Comparison of ENCODE assay signal across 16 cellular contexts in the genomic region with DNA sequence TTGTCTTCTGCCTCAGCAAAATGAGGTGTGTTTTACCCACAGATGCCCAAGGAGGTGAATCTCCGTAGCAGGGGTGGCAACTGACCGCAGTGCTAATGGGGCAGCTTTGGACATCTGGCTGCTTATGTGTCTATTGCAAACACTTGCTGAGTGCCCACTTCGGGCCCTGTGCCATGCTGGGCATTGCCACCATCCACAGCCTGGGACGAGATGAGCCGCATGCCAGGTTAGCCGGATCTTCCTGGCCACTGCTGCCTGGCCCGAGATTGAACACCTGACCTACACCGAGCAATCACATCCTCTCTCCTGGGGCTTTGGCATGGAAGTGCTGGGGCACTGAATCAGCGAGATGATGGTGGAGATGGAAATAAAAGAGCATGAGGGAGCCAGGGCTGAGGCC.
"Had no signal": no experiment of that assay in that cellular context is flagged by ENCODE, and none has a peak within 500 bp of the region (broad histone marks: within the 10 kb centered on the region; RNA-seq: fewer than 3 reads in every experiment).

No MANE protein-coding gene starts in this region.

- H3K4me3 ChIP-seq: coronary artery, hepatocyte, lung, thyroid gland, uterus had no signal

- H3K4me1 ChIP-seq: uterus had no signal

- ATAC-seq: left colon; left ventricle myocardium superior; naive thymus-derived CD4-positive, alpha-beta T cell had no signal

- H3K27me3 ChIP-seq: hepatocyte, neutrophil, thyroid gland, uterus had no signal

- H3K27ac ChIP-seq: coronary artery, hepatocyte, neutrophil, thyroid gland, uterus had no signal

- DNase-seq: effector CD4-positive, alpha-beta T cell; foreskin melanocyte; left colon; left ventricle myocardium superior; mesenchymal stem cell; naive thymus-derived CD4-positive, alpha-beta T cell; nephron progenitor cell; small intestine; stimulated activated CD4-positive, alpha-beta T cell treated with anti-CD3 and anti-CD28 coated beads, Interleukin-2, amount 100 ng/mL, for 48 hours; stimulated activated naive CD4-positive, alpha-beta T cell treated with Interleukin-2 at 50 U/mL for 16 hours; thyroid gland; uterus had no signal

- H3K9me3 ChIP-seq: neutrophil, thyroid gland, uterus had no signal

- H3K36me3 ChIP-seq: neutrophil, thyroid gland, uterus had no signal
